Comparison of ENCODE assay signal across 19 cellular contexts in genomic region chr20:59620860-59621485, GRCh38. TPM values are rescaled to one million over a fixed set of nuclear protein-coding genes. Genes with fewer than 3 reads are reported as not detected.
"Had no signal": no experiment of that assay in that cellular context is flagged by ENCODE, and none has a peak within 500 bp of the region (broad histone marks: within the 10 kb centered on the region; RNA-seq: fewer than 3 reads in every experiment).

No MANE protein-coding gene starts in this region.

- ATAC-seq: activated CD8-positive, alpha-beta T cell treated with anti-CD3 and anti-CD28 coated beads, Interleukin-2, amount 10 ng/mL, durations not matched to agents 7 days and 5 days; activated T-cell treated with anti-CD3 and anti-CD28 coated beads, Interleukin-2, amount 50 U/mL, for 4 hours had no signal

- H3K27ac Mint-ChIP-seq: activated CD4-positive, alpha-beta T cell treated with anti-CD3 and anti-CD28 coated beads, Interleukin-2, amount 10 ng/mL, durations not matched to agents 24 days and 14 days; activated naive CD4-positive, alpha-beta T cell treated with anti-CD3 and anti-CD28 coated beads for 36 hours; memory B cell; neural progenitor cell; stimulated activated naive CD8-positive, alpha-beta T cell treated with anti-CD3 and anti-CD28 coated beads, Interleukin-15, Interleukin-2, amounts not matched to agents 100 ng/mL and 50 ng/mL, for 24 hours had no signal

- H3K27ac ChIP-seq: brain microvascular endothelial cell, neural progenitor cell, prostate gland, right atrium auricular region, suprapubic skin, vagina had no signal

- H3K27me3 ChIP-seq: brain microvascular endothelial cell, neural progenitor cell, right atrium auricular region, vagina had no signal

- DNase-seq: activated CD4-positive, alpha-beta T cell treated with anti-CD3 and anti-CD28 coated beads, Interleukin-2, amount 10 ng/mL, durations not matched to agents 24 days and 14 days; activated CD4-positive, CD25-positive, alpha-beta regulatory T cell; activated CD8-positive, alpha-beta T cell treated with anti-CD3 and anti-CD28 coated beads, Interleukin-2, amount 10 ng/mL, durations not matched to agents 7 days and 5 days; activated naive CD4-positive, alpha-beta T cell treated with anti-CD3 and anti-CD28 coated beads for 36 hours; activated T-cell treated with anti-CD3 and anti-CD28 coated beads, Interleukin-2, amount 50 U/mL, for 4 hours; brain microvascular endothelial cell; effector memory CD4-positive, alpha-beta T cell; T-helper 9 cell; trophoblast cell had no signal

- H3K4me2 ChIP-seq: neural progenitor cell had no signal

- H3K4me3 ChIP-seq: neural progenitor cell, prostate gland, right atrium auricular region, suprapubic skin, vagina had no signal

- H3K9ac ChIP-seq: neural progenitor cell had no signal

- H3K9me3 Mint-ChIP-seq: activated CD4-positive, alpha-beta T cell treated with anti-CD3 and anti-CD28 coated beads, Interleukin-2, amount 10 ng/mL, durations not matched to agents 24 days and 14 days; activated naive CD4-positive, alpha-beta T cell treated with anti-CD3 and anti-CD28 coated beads for 36 hours; activated T-cell treated with anti-CD3 and anti-CD28 coated beads, Interleukin-2, amount 50 U/mL, for 4 hours; central memory CD8-positive, alpha-beta T cell; memory B cell; neural progenitor cell; stimulated activated naive CD8-positive, alpha-beta T cell treated with anti-CD3 and anti-CD28 coated beads, Interleukin-15, Interleukin-2, amounts not matched to agents 100 ng/mL and 50 ng/mL, for 24 hours had no signal

- H3K4me1 ChIP-seq: neural progenitor cell, prostate gland, right atrium auricular region, suprapubic skin, vagina had no signal

- H3K36me3 Mint-ChIP-seq: memory B cell, neural progenitor cell had no signal

- H3K4me3 Mint-ChIP-seq: activated CD4-positive, alpha-beta T cell treated with anti-CD3 and anti-CD28 coated beads, Interleukin-2, amount 10 ng/mL, durations not matched to agents 24 days and 14 days; activated CD8-positive, alpha-beta T cell treated with anti-CD3 and anti-CD28 coated beads, Interleukin-2, amount 10 ng/mL, durations not matched to agents 7 days and 5 days; activated naive CD4-positive, alpha-beta T cell treated with anti-CD3 and anti-CD28 coated beads for 36 hours; activated T-cell treated with anti-CD3 and anti-CD28 coated beads, Interleukin-2, amount 50 U/mL, for 4 hours; central memory CD8-positive, alpha-beta T cell; memory B cell; neural progenitor cell; stimulated activated naive CD8-positive, alpha-beta T cell treated with anti-CD3 and anti-CD28 coated beads, Interleukin-15, Interleukin-2, amounts not matched to agents 100 ng/mL and 50 ng/mL, for 24 hours had no signal

- H2AFZ ChIP-seq: neural progenitor cell had no signal

- H3K4me1 Mint-ChIP-seq: activated CD4-positive, alpha-beta T cell treated with anti-CD3 and anti-CD28 coated beads, Interleukin-2, amount 10 ng/mL, durations not matched to agents 24 days and 14 days; central memory CD8-positive, alpha-beta T cell; memory B cell; neural progenitor cell had no signal

- H3K9me3 ChIP-seq: prostate gland, right atrium auricular region, suprapubic skin, vagina had no signal

- H3K36me3 ChIP-seq: brain microvascular endothelial cell, neural progenitor cell, prostate gland, right atrium auricular region, suprapubic skin, vagina had no signal

RNA-seq across cellular contexts. Expression of gene PHACTR3, which starts 16.6 kb away (rescaled TPM):
- total RNA-seq: activated CD4-positive, alpha-beta T cell treated with anti-CD3 and anti-CD28 coated beads, Interleukin-2, amount 10 ng/mL, durations not matched to agents 24 days and 14 days; activated CD8-positive, alpha-beta T cell treated with anti-CD3 and anti-CD28 coated beads, Interleukin-2, amount 10 ng/mL, durations not matched to agents 7 days and 5 days; activated naive CD4-positive, alpha-beta T cell treated with anti-CD3 and anti-CD28 coated beads for 36 hours; fibroblast of villous mesenchyme; osteoblast had no signal
